31 cellular contexts compared by ENCODE assay signal in the genomic region with DNA sequence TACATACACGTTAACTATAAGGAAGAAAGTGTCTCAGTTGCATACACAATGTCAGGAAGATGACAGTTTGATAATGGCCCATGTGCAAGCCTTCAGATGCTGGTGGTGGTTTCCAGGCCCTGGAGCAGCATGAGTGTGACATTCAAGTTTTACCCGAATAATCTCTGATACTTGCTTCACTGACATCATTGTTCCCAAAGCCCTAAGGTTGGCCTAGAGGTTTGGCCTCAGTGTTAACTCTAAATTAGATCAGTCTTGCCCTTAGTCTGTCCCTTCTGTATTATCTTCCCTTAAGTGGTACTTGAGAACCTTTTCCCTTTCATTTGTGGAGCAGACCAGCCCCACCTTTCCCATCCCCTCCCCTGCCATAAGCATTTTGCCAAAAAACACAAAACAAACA. TPM values are rescaled to one million over a fixed set of nuclear protein-coding genes. Genes with fewer than 3 reads are reported as not detected.
"Had no signal": no experiment of that assay in that cellular context is flagged by ENCODE, and none has a peak within 500 bp of the region (broad histone marks: within the 10 kb centered on the region; RNA-seq: fewer than 3 reads in every experiment).

No MANE protein-coding gene starts in this region.

- H3K4me3 Mint-ChIP-seq: activated naive CD4-positive, alpha-beta T cell treated with anti-CD3 and anti-CD28 coated beads, Interleukin-2, amount 10 ng/mL, durations not matched to agents 7 days and 5 days; activated naive CD8-positive, alpha-beta T cell; activated naive CD8-positive, alpha-beta T cell treated with anti-CD3 and anti-CD28 coated beads, Interleukin-2, amount 50 U/mL, for 24 hours; activated T-cell treated with anti-CD3 and anti-CD28 coated beads, Interleukin-2, amount 50 U/mL, for 72 hours; brain; T-helper 2 cell treated with Interferon-gamma antibody and Interleukin-4, amounts not matched to agents 5 μg/mL and 100 μg/mL, for 36 hours had no signal

- H3K27ac ChIP-seq: RWPE1 had no signal

- H3K9me3 ChIP-seq: MG63 had no signal

- ATAC-seq: activated naive CD8-positive, alpha-beta T cell treated with anti-CD3 and anti-CD28 coated beads, Interleukin-2, amount 50 U/mL, for 24 hours; activated T-cell treated with anti-CD3 and anti-CD28 coated beads, Interleukin-2, amount 50 U/mL, for 72 hours; PC-3; Right ventricle myocardium inferior had no signal

- H3K9me3 Mint-ChIP-seq: activated naive CD4-positive, alpha-beta T cell treated with anti-CD3 and anti-CD28 coated beads, Interleukin-2, amount 10 ng/mL, durations not matched to agents 7 days and 5 days; activated naive CD8-positive, alpha-beta T cell treated with anti-CD3 and anti-CD28 coated beads, Interleukin-2, amount 50 U/mL, for 24 hours; activated T-cell treated with anti-CD3 and anti-CD28 coated beads, Interleukin-2, amount 50 U/mL, for 72 hours; activated T-helper 2 cell treated with anti-CD3 and anti-CD28 coated beads, Interferon-gamma antibody, Interleukin-2, Interleukin-4, amounts not matched to agents 10 μg/mL and 5 μg/mL and 100 μg/mL, durations not matched to agents 14 hours and 24 hours and 36 hours; brain; T-helper 2 cell treated with Interferon-gamma antibody and Interleukin-4, amounts not matched to agents 5 μg/mL and 100 μg/mL, for 36 hours had no signal

- H3K36me3 Mint-ChIP-seq: brain had no signal

- H3K4me3 ChIP-seq: MG63 had no signal

- H3K27ac Mint-ChIP-seq: activated naive CD4-positive, alpha-beta T cell treated with anti-CD3 and anti-CD28 coated beads, Interleukin-2, amount 10 ng/mL, durations not matched to agents 7 days and 5 days; activated naive CD8-positive, alpha-beta T cell; activated naive CD8-positive, alpha-beta T cell treated with anti-CD3 and anti-CD28 coated beads, Interleukin-2, amount 50 U/mL, for 24 hours; activated T-helper 2 cell treated with anti-CD3 and anti-CD28 coated beads, Interferon-gamma antibody, Interleukin-2, Interleukin-4, amounts not matched to agents 10 μg/mL and 5 μg/mL and 100 μg/mL, durations not matched to agents 14 hours and 24 hours and 36 hours; brain; T-helper 2 cell treated with Interferon-gamma antibody and Interleukin-4, amounts not matched to agents 5 μg/mL and 100 μg/mL, for 36 hours had no signal

- DNase-seq: activated CD4-positive, alpha-beta T cell treated with anti-CD3 and anti-CD28 coated beads, Interleukin-2, amount 50 U/mL, for 1 hour; activated CD8-positive, alpha-beta memory T cell treated with anti-CD3 and anti-CD28 coated beads, Interleukin-2, amount 50 U/mL, for 4 hours; activated gamma-delta T cell; activated naive CD4-positive, alpha-beta T cell treated with anti-CD3 and anti-CD28 coated beads, Interleukin-2, amount 10 ng/mL, durations not matched to agents 7 days and 5 days; activated naive CD8-positive, alpha-beta T cell treated with anti-CD3 and anti-CD28 coated beads, Interleukin-2, amount 50 U/mL, for 24 hours; activated T-cell treated with anti-CD3 and anti-CD28 coated beads, Interleukin-2, amount 50 U/mL, for 72 hours; anterior cingulate cortex; caudate nucleus; cerebellar nuclear complex; Kasumi-1; KG1; MG63; NCI-H1048; NCI-H1105 treated with DMSO at 0.1 percent for 48 hours; NCI-H1436; NCI-H1694 treated with DMSO at 0.1 percent for 48 hours; NCI-H2029; NCI-H345; NCI-H524 treated with DMSO at 0.1 percent for 48 hours; PC-3; SIG-M5; SW 1271 had no signal

- H3K27me3 Mint-ChIP-seq: activated naive CD4-positive, alpha-beta T cell treated with anti-CD3 and anti-CD28 coated beads, Interleukin-2, amount 10 ng/mL, durations not matched to agents 7 days and 5 days; activated naive CD8-positive, alpha-beta T cell; activated naive CD8-positive, alpha-beta T cell treated with anti-CD3 and anti-CD28 coated beads, Interleukin-2, amount 50 U/mL, for 24 hours had no signal

- H3K4me1 Mint-ChIP-seq: activated naive CD4-positive, alpha-beta T cell treated with anti-CD3 and anti-CD28 coated beads, Interleukin-2, amount 10 ng/mL, durations not matched to agents 7 days and 5 days had no signal

- H3K36me3 ChIP-seq: MG63 had no signal

RNA-seq across cellular contexts. Expression of gene PDE1B, which starts 24.0 kb away (rescaled TPM):
- total RNA-seq: bronchial epithelial cell, NCI-H460, PC-3 had no signal

RNA-seq across cellular contexts. Expression of gene NCKAP1L, which starts 27.8 kb away (rescaled TPM):
- total RNA-seq: bronchial epithelial cell, NCI-H460, PC-3, SK-MEL-5 had no signal

RNA-seq across cellular contexts. Expression of gene GTSF1, which starts 52.0 kb away (rescaled TPM):
- total RNA-seq: bronchial epithelial cell, NCI-H460, PC-3, SK-MEL-5 had no signal
